ENCODE assay signal across 8 cellular contexts in the genomic region with DNA sequence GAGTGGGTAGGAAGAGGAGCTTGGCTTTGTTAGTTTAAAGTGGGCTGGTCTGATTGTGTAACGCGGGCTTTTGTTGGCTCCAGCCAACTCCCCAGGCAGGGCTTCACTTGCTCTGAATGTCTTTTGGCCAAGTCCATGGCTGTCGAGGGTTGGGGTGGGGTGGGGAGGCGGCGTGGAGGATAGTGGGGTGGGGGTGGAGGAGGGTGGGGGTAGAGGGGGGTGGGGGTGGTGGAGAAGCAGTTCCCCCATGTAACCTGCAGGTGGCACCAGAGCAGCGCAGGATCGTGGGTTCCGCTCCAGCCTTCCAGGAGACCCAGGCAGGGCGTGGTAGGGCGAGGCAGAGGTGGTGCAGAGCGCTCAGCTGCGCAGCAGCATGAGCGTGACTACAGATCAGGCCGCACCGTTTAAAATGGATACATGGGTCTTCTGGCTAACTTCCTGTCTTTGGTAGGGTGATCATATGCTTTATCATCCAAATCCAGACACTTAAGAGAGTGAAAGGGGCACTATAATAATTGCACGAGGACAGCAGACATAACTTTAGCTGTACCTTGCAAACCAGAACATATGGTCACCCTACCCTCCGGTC. TPM values are rescaled to one million over a fixed set of nuclear protein-coding genes. Genes with fewer than 3 reads are reported as not detected.
DNase-seq lines count a peak whose midpoint lies in the region; ATAC-seq, FAIRE-seq and TF ChIP-seq lines count a peak whose summit lies in the region.

No MANE protein-coding gene starts in this region.

- DNase-seq in BJ (ENCODE audit: low read depth): peak; percentile 51
- DNase-seq in NOMO-1 treated with DMSO at 0.1 percent for 48 hours (lab: John Stamatoyannopoulos, UW; ENCODE audit: unreplicated experiment): peak; percentile 62
- peak; percentile 27 to 58 (median 44) for DNase-seq in activated CD8-positive, alpha-beta memory T cell treated with anti-CD3 and anti-CD28 coated beads for 48 hours (ENCODE audit: low read depth in 2 of 3, low spot score in 2 of 3)
- peak; percentile 41 for DNase-seq in endothelial cell of umbilical vein (ENCODE audit: low read depth, low spot score)
- peak; percentile 73 for DNase-seq in myocyte (ENCODE audit: low read depth)
- DNase-seq in stimulated activated CD8-positive, alpha-beta memory T cell treated with anti-CD3 and anti-CD28 coated beads, Interleukin-7, amount 100 ng/mL, for 1 hour (ENCODE audit: low read depth in 2 of 2): peak; percentile 7 to 31

- CTCF ChIA-PET in BJ (lab: Yijun Ruan, JAX): interaction anchor here (0.6 to 10.5 kb wide), 21 partner anchors 9 to 273 kb away, joined by 3 to 163 read pairs (median 6); no protein-coding TSS in a partner anchor
- CTCF ChIA-PET in endothelial cell of umbilical vein (lab: Charles Lee): interaction anchor here (0.6 to 6.4 kb wide), 10 partner anchors 9 to 267 kb away, joined by 3 to 58 read pairs (median 8); no protein-coding TSS in a partner anchor

- no peaks in the 10 kb centered on the region for H3K36me3 ChIP-seq in BJ (ENCODE audit: control insufficient read depth, insufficient read depth, low read length)
- H3K36me3 ChIP-seq in endothelial cell of umbilical vein (ENCODE audit: control insufficient read depth in 2 of 2, extremely low read depth in 1 of 2, insufficient read depth in 2 of 2, low read length in 2 of 2): no peaks in the 10 kb centered on the region

- H3K9me3 ChIP-seq in endothelial cell of umbilical vein (replicated peaks; ENCODE audit: control insufficient read depth, insufficient read depth, low read length): no peaks in the 10 kb centered on the region

- no peak overlapping the region for H3K27ac ChIP-seq in endothelial cell of umbilical vein (ENCODE audit: insufficient read depth, low read depth, low read length)

- FAIRE-seq in endothelial cell of umbilical vein (lab: Jason Lieb, UNC): peak; percentile 43

- no peaks in the 10 kb centered on the region for H3K79me2 ChIP-seq in endothelial cell of umbilical vein (ENCODE audit: control insufficient read depth, insufficient read depth, low read length)

- dilution Hi-C loops in endothelial cell of umbilical vein (cut with MboI; ENCODE audit: extremely low pct_ligation_motif_present, low sequenced_read_pairs): no loop called here

- no peak for TF ChIP-seq POLR2A in endothelial cell of umbilical vein (IDR thresholded peaks at IDR 0.05; ENCODE audit: low read depth, low read length)

- no peak overlapping the region for H3K4me2 ChIP-seq in endothelial cell of umbilical vein (ENCODE audit: insufficient read depth, low read length)

- intact Hi-C loops in endothelial cell of umbilical vein (cut with micrococcal nuclease): loop anchor here (1.0 to 5.0 kb wide), 2 partner anchors 253 to 268 kb away; no protein-coding TSS in a partner anchor

- ATAC-seq in HG03520 (IDR thresholded peaks at IDR 0.05; ENCODE audit: unreplicated experiment) (peak; percentile 63), GM18502 (IDR thresholded peaks at IDR 0.05; ENCODE audit: poor library complexity, unreplicated experiment) (no peak)

- H4K20me1 ChIP-seq in endothelial cell of umbilical vein (replicated peaks; ENCODE audit: control insufficient read depth, extremely low read depth, insufficient read depth, low read length): no peaks in the 10 kb centered on the region

- no peak overlapping the region for H2AFZ ChIP-seq in endothelial cell of umbilical vein (ENCODE audit: low read depth, low read length)

- H3K9ac ChIP-seq in endothelial cell of umbilical vein (replicated peaks; ENCODE audit: extremely low read depth, insufficient read depth, low read length): no peak overlapping the region

- no peaks in the 10 kb centered on the region for H3K9me1 ChIP-seq in endothelial cell of umbilical vein (replicated peaks; ENCODE audit: control insufficient read depth, extremely low read depth, insufficient read depth, low read length)

- POLR2A ChIA-PET in BJ (lab: Charles Lee) (interaction anchor here (0.9 kb wide), 1 partner anchor 71 kb away, joined by 3 read pairs; no protein-coding TSS in a partner anchor), endothelial cell of umbilical vein (lab: Charles Lee) (no interaction called here)

- H3K27me3 ChIP-seq in BJ (ENCODE audit: control insufficient read depth, insufficient read depth, low read length) (no peaks in the 10 kb centered on the region), endothelial cell of umbilical vein (ENCODE audit: control insufficient read depth in 2 of 2, insufficient read depth in 2 of 2, low read length in 2 of 2) (peaks cover 3 to 12% of the 10 kb centered on the region in 2 experiments)

- TF ChIP-seq CTCF in BJ (IDR thresholded peaks at IDR 0.05; ENCODE audit: insufficient read depth, low read depth, low read length): peak; percentile 76
- peak; percentile 19 to 77 for TF ChIP-seq CTCF in endothelial cell of umbilical vein (IDR thresholded peaks at IDR 0.05; ENCODE audit: extremely low read depth in 1 of 2, insufficient read depth in 1 of 2, low read depth in 1 of 2, low read length in 2 of 2)

- BruUV-seq in endothelial cell of umbilical vein (replicated peaks; lab: Mats Ljungman, UMichigan): no TSS peak

- H3K4me3 ChIP-seq in BJ (ENCODE audit: low read depth, low read length) (no peak overlapping the region), endothelial cell of umbilical vein (replicated peaks in 1 of 3; ENCODE audit: insufficient read depth in 1 of 3, low read depth in 1 of 3, low read length in 3 of 3) (no peak overlapping the region)

- no peaks in the 10 kb centered on the region for H3K4me1 ChIP-seq in endothelial cell of umbilical vein (ENCODE audit: control insufficient read depth, extremely low read depth, insufficient read depth, low read length)

TF ChIP-seq in endothelial cell of umbilical vein, 7 proteins besides CTCF, POLR2A, EP300 and RAD21:
- no peak for TF ChIP-seq GATA2 (IDR thresholded peaks at IDR 0.05; ENCODE audit: insufficient read depth, insufficient read length, low read depth, low read length)
- TF ChIP-seq FOS (IDR thresholded peaks at IDR 0.05; ENCODE audit: borderline replicate concordance, insufficient read depth, low read length): no peak
- no peak for TF ChIP-seq POLR2AphosphoS5 (IDR thresholded peaks at IDR 0.05; ENCODE audit: insufficient read depth, low read depth, low read length)
- no peak for TF ChIP-seq EZH2 (IDR thresholded peaks at IDR 0.05; ENCODE audit: borderline replicate concordance, low read depth, low read length, severe bottlenecking)
- no peak for TF ChIP-seq JUN (IDR thresholded peaks at IDR 0.05; ENCODE audit: borderline replicate concordance, insufficient read depth, insufficient read length, low read depth)
- no peak for TF ChIP-seq MYC (IDR thresholded peaks at IDR 0.05; ENCODE audit: low read depth, low read length)
- TF ChIP-seq, protein P1, sequence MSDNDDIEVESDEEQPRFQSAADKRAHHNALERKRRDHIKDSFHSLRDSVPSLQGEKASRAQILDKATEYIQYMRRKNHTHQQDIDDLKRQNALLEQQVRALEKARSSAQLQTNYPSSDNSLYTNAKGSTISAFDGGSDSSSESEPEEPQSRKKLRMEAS (IDR thresholded peaks at IDR 0.05; ENCODE audit: insufficient read depth, insufficient read length): no peak

RNA-seq across cellular contexts. Expression of a gene that starts 28.3 kb away (rescaled TPM):
- polyA plus RNA-seq in BJ (2011; rRNA removed) (not detected in 2 replicates), endothelial cell of umbilical vein (not detected in 2 replicates)
- not detected in 2 replicates for polyA minus RNA-seq in BJ (2011; rRNA and poly(A)+ RNA removed)
- total RNA-seq in endothelial cell of umbilical vein (not detected in 2 replicates), myocyte (0.16 TPM in 1 of 2 replicates, not detected in the other)
- not detected in 2 replicates for polyA plus RNA-seq in endothelial cell of umbilical vein (2011; cell fraction: cytosol; rRNA removed)
- not detected in 2 replicates for polyA plus RNA-seq in endothelial cell of umbilical vein (2011; cell fraction: nucleus; rRNA removed)
- not detected in 2 replicates for polyA plus RNA-seq in endothelial cell of umbilical vein (2012)
- polyA minus RNA-seq in endothelial cell of umbilical vein: not detected in 2 replicates
- not detected for polyA minus RNA-seq in endothelial cell of umbilical vein (2011; cell fraction: cytosol; rRNA and poly(A)+ RNA removed)
- not detected in 2 replicates for polyA minus RNA-seq in endothelial cell of umbilical vein (2011; cell fraction: nucleus; rRNA and poly(A)+ RNA removed)
- 0.33 TPM for polyA plus RNA-seq in myocyte (2012)

RNA-seq across cellular contexts. Expression of a gene that starts 59.5 kb away (rescaled TPM):
- polyA plus RNA-seq in BJ (2011; rRNA removed): 10.7 and 14.3 TPM in 2 replicates
- 22.8 and 32.7 TPM in 2 replicates for polyA minus RNA-seq in BJ (2011; rRNA and poly(A)+ RNA removed)
- 77.4 and 79.6 TPM in 2 replicates for total RNA-seq in endothelial cell of umbilical vein
- 30.4 and 32.2 TPM in 2 replicates for polyA plus RNA-seq in endothelial cell of umbilical vein
- 25.0 and 30.4 TPM in 2 replicates for polyA plus RNA-seq in endothelial cell of umbilical vein (2011; cell fraction: cytosol; rRNA removed)
- 48.2 and 54.1 TPM in 2 replicates for polyA plus RNA-seq in endothelial cell of umbilical vein (2011; cell fraction: nucleus; rRNA removed)
- polyA plus RNA-seq in endothelial cell of umbilical vein (2012): 50.1 and 59.6 TPM in 2 replicates
- 25.2 and 25.4 TPM in 2 replicates for polyA minus RNA-seq in endothelial cell of umbilical vein
- 15.3 TPM for polyA minus RNA-seq in endothelial cell of umbilical vein (2011; cell fraction: cytosol; rRNA and poly(A)+ RNA removed)
- 23.1 and 27.4 TPM in 2 replicates for polyA minus RNA-seq in endothelial cell of umbilical vein (2011; cell fraction: nucleus; rRNA and poly(A)+ RNA removed)
- total RNA-seq in myocyte: 33.8 and 43.0 TPM in 2 replicates
- polyA plus RNA-seq in myocyte (2012): 72.6 TPM

Comparison
In these comparisons a context has a peak if more than half of its experiments do, and no peak if none do; other contexts are left out.
1. DNase-seq: peak in every context shown above with its lines; median percentile 73 in myocyte; 62 in NOMO-1 treated with DMSO at 0.1 percent for 48 hours; 51 in BJ; 44 in activated CD8-positive, alpha-beta memory T cell treated with anti-CD3 and anti-CD28 coated beads for 48 hours; 41 in endothelial cell of umbilical vein; 19 in stimulated activated CD8-positive, alpha-beta memory T cell treated with anti-CD3 and anti-CD28 coated beads, Interleukin-7, amount 100 ng/mL, for 1 hour.